Comparison of ENCODE assay signal across 1 cellular context in genomic region chr20:45575931-45576330, GRCh38.
TF ChIP-seq lines count a peak whose summit lies in the region.

No MANE protein-coding gene starts in this region.

TF ChIP-seq in GM23338, 12 proteins besides CTCF, POLR2A, EP300 and RAD21 (continued from another document):
- TF ChIP-seq ZNF462 (CRISPR knock-in tag; IDR thresholded peaks at IDR 0.05): no peak
- TF ChIP-seq CREB1 (CRISPR knock-in tag; IDR thresholded peaks at IDR 0.05; ENCODE audit: low read depth): no peak
